8 cellular contexts compared by ENCODE assay signal in genomic region chr4:73740353-73740778, GRCh38. TPM values are rescaled to one million over a fixed set of nuclear protein-coding genes. Genes with fewer than 3 reads are reported as not detected.
DNase-seq lines count a peak whose midpoint lies in the region; ATAC-seq and TF ChIP-seq lines count a peak whose summit lies in the region.

TSS of gene CXCL8 (plus strand) at chr4:73740569. CDS start at chr4:73740659, 90 bp downstream.

- DNase-seq in DMS79 (lab: John Stamatoyannopoulos, UW) (peak; percentile 46), RWPE2 (ENCODE audit: low spot score) (peak; percentile 87), ovary (peak in 4 of 5 donors; percentile 18 to 38 (median 30)), vagina (ENCODE audit: extremely low spot score in 2 of 2) (no peak), cerebellum (ENCODE audit: low spot score) (no peak)
- DNase-seq in activated CD4-positive, alpha-beta T cell treated with anti-CD3 and anti-CD28 coated beads for 4 hours: no peak

- H3K27me3 ChIP-seq in RWPE2 (ENCODE audit: insufficient read depth, poor library complexity, severe bottlenecking) (no peaks in the 10 kb centered on the region), ovary (no peaks in the 10 kb centered on the region), vagina (no peaks in the 10 kb centered on the region)

- H3K9me3 ChIP-seq in RWPE2 (ENCODE audit: severe bottlenecking): no peaks in the 10 kb centered on the region
- no peaks in the 10 kb centered on the region for H3K9me3 ChIP-seq in ovary
- H3K9me3 ChIP-seq in vagina: no peaks in the 10 kb centered on the region

- H3K36me3 ChIP-seq in RWPE2 (ENCODE audit: low read depth): peaks cover 8% of the 10 kb centered on the region; the same call in 1 of the 2 replicates
- H3K36me3 ChIP-seq in ovary: no peaks in the 10 kb centered on the region
- H3K36me3 ChIP-seq in vagina: no peaks in the 10 kb centered on the region

- WGBS in ovary, 3 donors: 8 to 17% (median 11%) methylated on average over 7 of the region's 7 CpGs

- H3K27ac ChIP-seq in RWPE2 (ENCODE audit: poor library complexity, severe bottlenecking): peak within 1 kb of the TSS; percentile 61
- no peak within 1 kb of the TSS for H3K27ac ChIP-seq in ovary
- H3K27ac ChIP-seq in vagina: no peak within 1 kb of the TSS

- H3K4me1 ChIP-seq in RWPE2 (ENCODE audit: insufficient read depth, poor library complexity, severe bottlenecking) (peaks cover 22% of the 10 kb centered on the region), ovary (ENCODE audit: insufficient read depth) (no peaks in the 10 kb centered on the region), vagina (no peaks in the 10 kb centered on the region)

- intact Hi-C loops in ovary (cut with DNase I) (no loop called here), vagina (cut with DNase I) (no loop called here)

- TF ChIP-seq POLR2A in ovary (IDR thresholded peaks at IDR 0.05) (no peak), vagina (IDR thresholded peaks at IDR 0.05) (no peak)

- H3K4me3 ChIP-seq in RWPE2 (ENCODE audit: severe bottlenecking) (peak within 1 kb of the TSS; percentile 2), ovary (no peak within 1 kb of the TSS), vagina (no peak within 1 kb of the TSS)

- TF ChIP-seq CTCF in RWPE2 (IDR thresholded peaks at IDR 0.05; ENCODE audit: poor library complexity, severe bottlenecking): no peak
- no peak for TF ChIP-seq CTCF in ovary (IDR thresholded peaks at IDR 0.05)
- TF ChIP-seq CTCF in vagina (IDR thresholded peaks at IDR 0.05): no peak

- ATAC-seq in HG03460 (IDR thresholded peaks at IDR 0.05; ENCODE audit: unreplicated experiment) (peak; percentile 56), RWPE2 (ENCODE audit: low read depth) (peak; percentile 96), esophagus mucosa (peak; percentile 57)

- TF ChIP-seq EP300 in ovary (IDR thresholded peaks at IDR 0.05): no peak

RNA-seq across cellular contexts. Expression of gene CXCL8, which starts in this region (rescaled TPM):
- 3.2 TPM for total RNA-seq in esophagus mucosa
- 10 to 100 TPM in 2 of 7 donors, 1 to 10 TPM in 3, under 1 TPM in 2; 0.48 to 48.3 (median 2.6) TPM for total RNA-seq in ovary
- polyA plus RNA-seq in ovary: 1 to 10 TPM; 1.2 to 6.6 TPM
- 0.49 TPM for total RNA-seq in vagina
- total RNA-seq in cerebellum: 2.0 TPM

Comparison
In these comparisons a context has a peak if more than half of its experiments do, and no peak if none do; other contexts are left out.
1. DNase-seq: peak in DMS79 (single experiment), RWPE2 (single experiment) and ovary (4 of 5); none in vagina (0 of 2), activated CD4-positive, alpha-beta T cell treated with anti-CD3 and anti-CD28 coated beads for 4 hours (0 of 2) and cerebellum (single experiment).
2. Peak in every context shown above with its lines, with median percentiles within 50 percentile points of each other: ATAC-seq.